ENCODE assay signal across 8 cellular contexts in genomic region chr11:65571420-65571819, GRCh38. TPM values are rescaled to one million over a fixed set of nuclear protein-coding genes. Genes with fewer than 3 reads are reported as not detected.
A peak's percentile ranks its signal among the peaks of the same experiment; 100 is the strongest.
DNase-seq lines count a peak whose midpoint lies in the region; ATAC-seq and TF ChIP-seq lines count a peak whose summit lies in the region.

No MANE protein-coding gene starts in this region.

- peak overlapping the region; percentile 91 for H3K9ac ChIP-seq in Karpas-422 (ENCODE audit: low read length)
- H3K9ac ChIP-seq in colonic mucosa (ENCODE audit: low read depth in 2 of 2, low read length in 2 of 2), result peak overlapping the region; percentile 39 to 97

- H3K79me2 ChIP-seq in Karpas-422 (ENCODE audit: low read length), result peaks cover 48% of the 10 kb centered on the region

- no peaks in the 10 kb centered on the region for H3K27me3 Mint-ChIP-seq in natural killer cell (ENCODE audit: low read depth in 2 of 2)

- peaks cover 11% of the 10 kb centered on the region; the same call in 1 of the 2 replicates for H4K20me1 ChIP-seq in Karpas-422 (ENCODE audit: insufficient read depth, low read depth, low read length)

- H3K9me2 ChIP-seq in Karpas-422 (replicated peaks; ENCODE audit: insufficient read depth, low read length), result no peaks in the 10 kb centered on the region

- no peaks in the 10 kb centered on the region for H3K9me3 Mint-ChIP-seq in natural killer cell

- no peak for ATAC-seq in natural killer cell

- no peak for DNase-seq in BE2C
- no peak for DNase-seq in Karpas-422
- no peak for DNase-seq in colonic mucosa
- no peak for DNase-seq in natural killer cell
- DNase-seq in 8988T, result no peak
- DNase-seq in central memory CD4-positive, alpha-beta T cell, result no peak
- no peak for DNase-seq in NCI-H2171 treated with DMSO at 0.1 percent for 48 hours (lab: John Stamatoyannopoulos, UW)
- DNase-seq in anterior cingulate cortex (lab: John Stamatoyannopoulos, UW), result no peak

- no peaks in the 10 kb centered on the region for H3K27me3 ChIP-seq in BE2C
- no peaks in the 10 kb centered on the region for H3K27me3 ChIP-seq in Karpas-422 (ENCODE audit: low read length)
- H3K27me3 ChIP-seq in colonic mucosa, result no peaks in the 10 kb centered on the region

- peak overlapping the region; percentile 80 for H3K4me3 ChIP-seq in BE2C (ENCODE audit: low read depth, low read length)
- H3K4me3 ChIP-seq in Karpas-422 (ENCODE audit: low read length), result peak overlapping the region; percentile 98
- H3K4me3 ChIP-seq in colonic mucosa, result peak overlapping the region; percentile 91

- peak overlapping the region; percentile 97 for H3K4me2 ChIP-seq in Karpas-422 (ENCODE audit: low read depth, low read length, poor library complexity, severe bottlenecking)

- H3K9me3 ChIP-seq in BE2C, result no peaks in the 10 kb centered on the region
- H3K9me3 ChIP-seq in Karpas-422 (ENCODE audit: low read length), result no peaks in the 10 kb centered on the region
- H3K9me3 ChIP-seq in colonic mucosa, result no peaks in the 10 kb centered on the region

- peaks cover 4% of the 10 kb centered on the region; the same call in 1 of the 2 replicates for H3K36me3 ChIP-seq in BE2C
- H3K36me3 ChIP-seq in Karpas-422 (ENCODE audit: insufficient read depth, low read length), result no peaks in the 10 kb centered on the region
- no peaks in the 10 kb centered on the region for H3K36me3 ChIP-seq in colonic mucosa

- H2AFZ ChIP-seq in Karpas-422 (ENCODE audit: low read length), result no peak overlapping the region

- H3K27ac ChIP-seq in Karpas-422 (ENCODE audit: low read length) (no peak overlapping the region), colonic mucosa (peak overlapping the region; percentile 89)

- TF ChIP-seq CTCF in BE2C (IDR thresholded peaks at IDR 0.05; ENCODE audit: low read depth, low read length) (no peak), colonic mucosa (IDR thresholded peaks at IDR 0.05) (no peak), natural killer cell (IDR thresholded peaks at IDR 0.05) (no peak)

- peak overlapping the region; percentile 99 for H3K27ac Mint-ChIP-seq in natural killer cell

- peaks cover 60 to 81% of the 10 kb centered on the region in 2 donors for H3K4me1 Mint-ChIP-seq in natural killer cell

- intact Hi-C loops in colonic mucosa (cut with DNase I) (no loop called here), natural killer cell (cut with micrococcal nuclease) (loop anchor here (2.0 to 5.0 kb wide), 3 partner anchors 69 to 184 kb away; partner anchors contain the start of gene FRMD8)

- H3K36me3 Mint-ChIP-seq in natural killer cell, result no peaks in the 10 kb centered on the region

- H3K4me3 Mint-ChIP-seq in natural killer cell, result peak overlapping the region; percentile 98

- H3K4me1 ChIP-seq in BE2C, result no peaks in the 10 kb centered on the region
- H3K4me1 ChIP-seq in Karpas-422 (ENCODE audit: low read length), result peaks cover 59% of the 10 kb centered on the region
- peaks cover 35% of the 10 kb centered on the region for H3K4me1 ChIP-seq in colonic mucosa

RNA-seq across cellular contexts. Expression of gene FAM89B, which starts 0.9 kb away (rescaled TPM):
- polyA plus RNA-seq in BE2C (2012; ENCODE audit: insufficient read depth, insufficient read length, low read depth), result 68.0 TPM
- 14.2 and 21.9 TPM in 2 replicates for total RNA-seq in Karpas-422 (2014; rRNA removed; shearing (Covaris generic); ENCODE audit: low replicate concordance)
- 10 to 100 TPM; 27.4 to 32.2 TPM for total RNA-seq in colonic mucosa
- total RNA-seq in natural killer cell, result 10 to 100 TPM; 41.4 to 52.4 (median 44.6) TPM

RNA-seq across cellular contexts. Expression of gene ZNRD2, which starts 1.1 kb away (rescaled TPM):
- 321 TPM for polyA plus RNA-seq in BE2C (2012; ENCODE audit: insufficient read depth, insufficient read length, low read depth)
- total RNA-seq in Karpas-422 (2014; rRNA removed; shearing (Covaris generic); ENCODE audit: low replicate concordance), result 31.7 and 49.4 TPM in 2 replicates
- total RNA-seq in colonic mucosa, result 10 to 100 TPM; 16.6 to 30.8 TPM
- 10 to 100 TPM; 40.9 to 64.1 (median 60.0) TPM for total RNA-seq in natural killer cell

RNA-seq across cellular contexts. Expression of gene EHBP1L1, which starts 4.4 kb away (rescaled TPM):
- 3.9 TPM for polyA plus RNA-seq in BE2C (2012; ENCODE audit: insufficient read depth, insufficient read length, low read depth)
- 19.9 and 75.1 TPM in 2 replicates for total RNA-seq in Karpas-422 (2014; rRNA removed; shearing (Covaris generic); ENCODE audit: low replicate concordance)
- 10 to 100 TPM; 58.5 to 78.5 TPM for total RNA-seq in colonic mucosa
- total RNA-seq in natural killer cell, result 100 to 1,000 TPM; 129 to 137 (median 135) TPM

RNA-seq across cellular contexts. Expression of gene LTBP3, which starts 13.3 kb away (rescaled TPM):
- polyA plus RNA-seq in BE2C (2012; ENCODE audit: insufficient read depth, insufficient read length, low read depth), result 99.8 TPM
- 1.3 and 6.8 TPM in 2 replicates for total RNA-seq in Karpas-422 (2014; rRNA removed; shearing (Covaris generic); ENCODE audit: low replicate concordance)
- total RNA-seq in colonic mucosa (10 to 100 TPM; 27.3 to 31.1 TPM), natural killer cell (100 to 1,000 TPM; 121 to 155 (median 140) TPM)

RNA-seq across cellular contexts. Expression of gene KCNK7, which starts 24.2 kb away (rescaled TPM):
- polyA plus RNA-seq in BE2C (2012; ENCODE audit: insufficient read depth, insufficient read length, low read depth), result 2.2 TPM
- total RNA-seq in Karpas-422 (2014; rRNA removed; shearing (Covaris generic); ENCODE audit: low replicate concordance), result 0.25 and 0.48 TPM in 2 replicates
- total RNA-seq in colonic mucosa (under 1 TPM; 0.40 to 0.69 TPM), natural killer cell (10 to 100 TPM in 1 of 3 donors, 1 to 10 TPM in 2; 6.3 to 11.2 (median 7.1) TPM)
